In genomic region chr10:73909716-73910115, GRCh38 we compare ENCODE assay signal across 9 cellular contexts. TPM values are rescaled to one million over a fixed set of nuclear protein-coding genes. Genes with fewer than 3 reads are reported as not detected.
DNase-seq lines count a peak whose midpoint lies in the region; ATAC-seq and TF ChIP-seq lines count a peak whose summit lies in the region.
"Had no signal": no experiment of that assay in that cellular context is flagged by ENCODE, and none has a peak within 500 bp of the region (broad histone marks: within the 10 kb centered on the region; RNA-seq: fewer than 3 reads in every experiment).

No MANE protein-coding gene starts in this region.

- WGBS in GM23248 (ENCODE audit: low coverage in 1 of 2, low lambda C conversion rate in 2 of 2, missing lambda C conversion rate in 2 of 2), 2 experiments, result 68 to 80% methylated on average over 3 of the region's 3 CpGs

- peaks cover 12% of the 10 kb centered on the region for H3K79me2 ChIP-seq in ACC112 (ENCODE audit: control insufficient read depth, insufficient read depth, low read length, unreplicated experiment)
- H3K79me2 ChIP-seq in GM23248 (ENCODE audit: insufficient read depth), result no peaks in the 10 kb centered on the region

- H3K4me1 Mint-ChIP-seq in brain, result peaks cover 48% of the 10 kb centered on the region
- H3K4me1 Mint-ChIP-seq in natural killer cell treated with Interleukin-12 subunit alpha and Interleukin-12 subunit beta and Interleukin-15 and Interleukin-18, amount 100 ng/mL, for 72 hours (ENCODE audit: low read depth in 2 of 2), result peaks cover 33 to 34% of the 10 kb centered on the region in 2 donors

- H3K9ac ChIP-seq in GM23248, result no peak overlapping the region

- H3K9me2 ChIP-seq in GM23248 (ENCODE audit: insufficient read depth), result no peaks in the 10 kb centered on the region

- in situ Hi-C loops in GM23248 (cut with MboI), result no loop called here

- peaks cover 58% of the 10 kb centered on the region for H3K4me1 ChIP-seq in ACC112 (ENCODE audit: control insufficient read depth, insufficient read depth, low read length, unreplicated experiment)
- peaks cover 51% of the 10 kb centered on the region for H3K4me1 ChIP-seq in GM23248 (ENCODE audit: insufficient read depth)
- peaks cover 12% of the 10 kb centered on the region for H3K4me1 ChIP-seq in effector memory CD4-positive, alpha-beta T cell (ENCODE audit: control insufficient read depth, insufficient read depth, low read length, poor library complexity, severe bottlenecking)

- peak overlapping the region in 1 of 5 experiments; percentile 74 for H3K27ac Mint-ChIP-seq in brain
- H3K27ac Mint-ChIP-seq in natural killer cell treated with Interleukin-12 subunit alpha and Interleukin-12 subunit beta and Interleukin-15 and Interleukin-18, amount 100 ng/mL, for 72 hours, result peak overlapping the region; percentile 28 to 52

- H3F3A ChIP-seq in GM23248 (ENCODE audit: insufficient read depth), result peaks cover 45% of the 10 kb centered on the region

- H3K27ac ChIP-seq in ACC112 (ENCODE audit: low read depth, low read length) (peak overlapping the region; percentile 93), GM23248 (peak overlapping the region; percentile 96)
- no peak overlapping the region for H3K27ac ChIP-seq in effector memory CD4-positive, alpha-beta T cell (ENCODE audit: insufficient read depth, low read length, poor library complexity, severe bottlenecking)

- peaks cover 65% of the 10 kb centered on the region for H3K27me3 Mint-ChIP-seq in brain
- H3K27me3 Mint-ChIP-seq in natural killer cell treated with Interleukin-12 subunit alpha and Interleukin-12 subunit beta and Interleukin-15 and Interleukin-18, amount 100 ng/mL, for 72 hours, result peaks cover 26 to 28% of the 10 kb centered on the region in 2 donors

- ATAC-seq in natural killer cell treated with Interleukin-12 subunit alpha and Interleukin-12 subunit beta and Interleukin-15 and Interleukin-18, amount 100 ng/mL, for 72 hours, result no peak
- ATAC-seq in HG03039 (IDR thresholded peaks at IDR 0.05; ENCODE audit: unreplicated experiment) (no peak), GM21825 (IDR thresholded peaks at IDR 0.05; ENCODE audit: unreplicated experiment) (no peak)

- H3K4me3 Mint-ChIP-seq in brain, result peak overlapping the region; percentile 90 to 95 (median 92)
- H3K4me3 Mint-ChIP-seq in natural killer cell treated with Interleukin-12 subunit alpha and Interleukin-12 subunit beta and Interleukin-15 and Interleukin-18, amount 100 ng/mL, for 72 hours, result peak overlapping the region; percentile 45

- H3K36me3 ChIP-seq in ACC112 (ENCODE audit: insufficient read depth, low read length) (peaks cover under 1% of the 10 kb centered on the region; the same call in 1 of the 2 replicates), GM23248 (ENCODE audit: low read depth) (no peaks in the 10 kb centered on the region)
- no peaks in the 10 kb centered on the region for H3K36me3 ChIP-seq in effector memory CD4-positive, alpha-beta T cell (ENCODE audit: control insufficient read depth, insufficient read depth, low read length)

- H3K27me3 ChIP-seq in ACC112 (ENCODE audit: insufficient read depth, low read length) (no peaks in the 10 kb centered on the region), GM23248 (replicated peaks; ENCODE audit: insufficient read depth) (no peaks in the 10 kb centered on the region)
- H3K27me3 ChIP-seq in effector memory CD4-positive, alpha-beta T cell (replicated peaks; ENCODE audit: control insufficient read depth, insufficient read depth, low read length, poor library complexity, severe bottlenecking), result peaks cover 14% of the 10 kb centered on the region

- H3K36me3 Mint-ChIP-seq in brain, result no peaks in the 10 kb centered on the region
- no peaks in the 10 kb centered on the region for H3K36me3 Mint-ChIP-seq in natural killer cell treated with Interleukin-12 subunit alpha and Interleukin-12 subunit beta and Interleukin-15 and Interleukin-18, amount 100 ng/mL, for 72 hours

- H4K20me1 ChIP-seq in GM23248 (ENCODE audit: insufficient read depth), result no peaks in the 10 kb centered on the region

- H3K9me3 Mint-ChIP-seq in brain, result peaks cover 0 to 6% (median 0%) of the 10 kb centered on the region in 5 experiments
- no peaks in the 10 kb centered on the region for H3K9me3 Mint-ChIP-seq in natural killer cell treated with Interleukin-12 subunit alpha and Interleukin-12 subunit beta and Interleukin-15 and Interleukin-18, amount 100 ng/mL, for 72 hours

- no peak for DNase-seq in GM23248
- DNase-seq in natural killer cell treated with Interleukin-12 subunit alpha and Interleukin-12 subunit beta and Interleukin-15 and Interleukin-18, amount 100 ng/mL, for 72 hours (ENCODE audit: low spot score), result no peak
- no peak for DNase-seq in activated gamma-delta T cell (lab: John Stamatoyannopoulos, UW)
- DNase-seq in effector memory CD4-positive, alpha-beta T cell, result no peak
- DNase-seq: NCI-H2227 treated with DMSO at 0.1 percent for 48 hours had no signal

- H3K4me3 ChIP-seq in ACC112 (ENCODE audit: low read depth, low read length), result peak overlapping the region; percentile 88; the same call in 1 of the 2 replicates
- no peak overlapping the region for H3K4me3 ChIP-seq in GM23248
- no peak overlapping the region for H3K4me3 ChIP-seq in effector memory CD4-positive, alpha-beta T cell (ENCODE audit: insufficient read depth, low read depth, low read length, poor library complexity, severe bottlenecking)

- H3K4me2 ChIP-seq in GM23248 (ENCODE audit: unreplicated experiment), result no peak overlapping the region

- H2AFZ ChIP-seq in ACC112 (ENCODE audit: low read length, unreplicated experiment), result no peak overlapping the region
- no peak overlapping the region for H2AFZ ChIP-seq in GM23248

- TF ChIP-seq CTCF in brain (conservative IDR thresholded peaks at IDR 0.05), result no peak

- no peaks in the 10 kb centered on the region for H3K9me3 ChIP-seq in GM23248 (ENCODE audit: low read depth)
- H3K9me3 ChIP-seq in effector memory CD4-positive, alpha-beta T cell (ENCODE audit: control insufficient read depth, low read length), result no peaks in the 10 kb centered on the region

RNA-seq across cellular contexts. Expression of gene PLAU, which starts 1.2 kb away (rescaled TPM):
- total RNA-seq in GM23248 (2014; rRNA removed; shearing (Covaris generic)), result 13.3 and 13.8 TPM in 2 replicates
- polyA plus RNA-seq in GM23248 (2016; fragmentation: Nextera tagmentation; extraction: Ambion mirVana), result 26.0 and 26.1 TPM in 2 replicates
- 1.8 TPM for polyA plus RNA-seq in brain (ENCODE audit: insufficient read depth, low read depth, low replicate concordance)
- total RNA-seq in natural killer cell treated with Interleukin-12 subunit alpha and Interleukin-12 subunit beta and Interleukin-15 and Interleukin-18, amount 100 ng/mL, for 72 hours, result not detected

RNA-seq across cellular contexts. Expression of gene CAMK2G, which starts 35.4 kb away (rescaled TPM):
- total RNA-seq in GM23248 (2014; rRNA removed; shearing (Covaris generic)), result 25.7 and 29.1 TPM in 2 replicates
- polyA plus RNA-seq in GM23248 (2016; fragmentation: Nextera tagmentation; extraction: Ambion mirVana), result 24.3 and 28.2 TPM in 2 replicates
- 49.5 TPM for polyA plus RNA-seq in brain (ENCODE audit: insufficient read depth, low read depth, low replicate concordance)
- 10 to 100 TPM in 1 of 2 donors, 1 to 10 TPM in 1; 6.9 to 15.3 TPM for total RNA-seq in natural killer cell treated with Interleukin-12 subunit alpha and Interleukin-12 subunit beta and Interleukin-15 and Interleukin-18, amount 100 ng/mL, for 72 hours

Comparison
In these comparisons a context has a peak if more than half of its experiments do, and no peak if none do; other contexts are left out.
1. RNA of gene PLAU, which starts 1.2 kb away (total RNA-seq): 13.3 to 13.8 TPM in GM23248; not detected in natural killer cell treated with Interleukin-12 subunit alpha and Interleukin-12 subunit beta and Interleukin-15 and Interleukin-18, amount 100 ng/mL, for 72 hours; every median in the first group is over 10 times any median in the second.